ENCODE assay signal across 10 cellular contexts in genomic region chr10:11448545-11449244, GRCh38.
DNase-seq lines count a peak whose midpoint lies in the region; ATAC-seq and TF ChIP-seq lines count a peak whose summit lies in the region.
"Had no signal": no experiment of that assay in that cellular context is flagged by ENCODE, and none has a peak within 500 bp of the region (broad histone marks: within the 10 kb centered on the region; RNA-seq: fewer than 3 reads in every experiment).

No MANE protein-coding gene starts in this region.

- H3K27ac Mint-ChIP-seq in CD4-positive, alpha-beta memory T cell = peak overlapping the region in 4 of 7 donors; percentile 5 to 53 (median 34)
- H3K27ac Mint-ChIP-seq in IgD-negative memory B cell (peak overlapping the region in 2 of 3 donors; percentile 7 to 17), glutamatergic neuron (ENCODE audit: unreplicated experiment) (no peak overlapping the region)

- POLR2A ChIA-PET in CD4-positive, alpha-beta memory T cell (lab: Charles Lee; ENCODE audit: partially characterized antibody) = no interaction called here

- no peaks in the 10 kb centered on the region for H3K36me3 ChIP-seq in CD4-positive, alpha-beta memory T cell (ENCODE audit: insufficient read depth, low read length)

- intact Hi-C loops in CD4-positive, alpha-beta memory T cell (cut with micrococcal nuclease) = no loop called here

- no peak for DNase-seq in CD4-positive, alpha-beta memory T cell
- no peak for DNase-seq in EL
- no peak for DNase-seq in glutamatergic neuron
- DNase-seq in HuH-7.5 (ENCODE audit: low spot score) = no peak
- no peak for DNase-seq in stimulated activated CD4-positive, alpha-beta T cell treated with anti-CD3 and anti-CD28 coated beads, Interleukin-1b, Interleukin-23, amount 100 ng/mL, for 48 hours
- DNase-seq: NCI-H345; stimulated activated CD4-positive, alpha-beta T cell treated with anti-CD3 and anti-CD28 coated beads, Interleukin-12 subunit alpha, Interleukin-12 subunit beta, amount 100 ng/mL, for 4 hours had no signal

- no peak overlapping the region for H3K4me3 ChIP-seq in CD4-positive, alpha-beta memory T cell (ENCODE audit: low read length in 2 of 2)

- peak overlapping the region in 1 of 8 donors; percentile 24 for H3K4me3 Mint-ChIP-seq in CD4-positive, alpha-beta memory T cell
- H3K4me3 Mint-ChIP-seq in IgD-negative memory B cell (peak overlapping the region; percentile 67 to 97 (median 90)), glutamatergic neuron (ENCODE audit: unreplicated experiment) (no peak overlapping the region)

- no peaks in the 10 kb centered on the region for H3K9me3 Mint-ChIP-seq in CD4-positive, alpha-beta memory T cell
- H3K9me3 Mint-ChIP-seq in IgD-negative memory B cell (no peaks in the 10 kb centered on the region), glutamatergic neuron (ENCODE audit: unreplicated experiment) (peaks cover 7% of the 10 kb centered on the region)

- no peaks in the 10 kb centered on the region for H3K36me3 Mint-ChIP-seq in CD4-positive, alpha-beta memory T cell
- H3K36me3 Mint-ChIP-seq in IgD-negative memory B cell (no peaks in the 10 kb centered on the region), glutamatergic neuron (ENCODE audit: unreplicated experiment) (no peaks in the 10 kb centered on the region)

- ATAC-seq in GM19025 (IDR thresholded peaks at IDR 0.05; ENCODE audit: low read depth, unreplicated experiment) (peak; percentile 84), HG02763 (IDR thresholded peaks at IDR 0.05; ENCODE audit: unreplicated experiment) (peak; percentile 78)

- no peak overlapping the region for H3K27ac ChIP-seq in CD4-positive, alpha-beta memory T cell (ENCODE audit: low read depth, low read length)

- peaks cover 7% of the 10 kb centered on the region for H3K4me1 ChIP-seq in CD4-positive, alpha-beta memory T cell (ENCODE audit: insufficient read depth, low read length)

- no peaks in the 10 kb centered on the region for H3K27me3 ChIP-seq in CD4-positive, alpha-beta memory T cell (ENCODE audit: insufficient read depth, low read length)

- CTCF ChIA-PET in CD4-positive, alpha-beta memory T cell (lab: Charles Lee; ENCODE audit: partially characterized antibody) = no interaction called here

- no peaks in the 10 kb centered on the region for H3K9me3 ChIP-seq in CD4-positive, alpha-beta memory T cell (ENCODE audit: control insufficient read depth in 1 of 2, low read length in 2 of 2)

- H3K4me1 Mint-ChIP-seq in CD4-positive, alpha-beta memory T cell = peaks cover 4 to 18% (median 9%) of the 10 kb centered on the region in 4 donors
- peaks cover 19 to 37% (median 21%) of the 10 kb centered on the region in 3 donors for H3K4me1 Mint-ChIP-seq in IgD-negative memory B cell
- no peaks in the 10 kb centered on the region for H3K4me1 Mint-ChIP-seq in glutamatergic neuron (ENCODE audit: low read depth, unreplicated experiment)

- TF ChIP-seq CTCF in glutamatergic neuron (IDR thresholded peaks at IDR 0.05; ENCODE audit: partially characterized antibody, unreplicated experiment) = no peak

- H3K27me3 Mint-ChIP-seq in CD4-positive, alpha-beta memory T cell = peaks cover 0 to 2% of the 10 kb centered on the region in 2 donors
- H3K27me3 Mint-ChIP-seq in IgD-negative memory B cell = no peaks in the 10 kb centered on the region
- H3K27me3 Mint-ChIP-seq in glutamatergic neuron (ENCODE audit: unreplicated experiment) = peaks cover 1% of the 10 kb centered on the region
